Comparison of ENCODE assay signal across 14 cellular contexts in genomic region chr13:114059946-114060860, GRCh38.
A peak's percentile ranks its signal among the peaks of the same experiment; 100 is the strongest.
DNase-seq lines count a peak whose midpoint lies in the region; ATAC-seq, FAIRE-seq and TF ChIP-seq lines count a peak whose summit lies in the region.
"Had no signal": no experiment of that assay in that cellular context is flagged by ENCODE, and none has a peak within 500 bp of the region (broad histone marks: within the 10 kb centered on the region; RNA-seq: fewer than 3 reads in every experiment).

No MANE protein-coding gene starts in this region.

- no peaks in the 10 kb centered on the region for H3K9me3 Mint-ChIP-seq in activated naive CD4-positive, alpha-beta T cell treated with anti-CD3 and anti-CD28 coated beads, Interleukin-2, amount 50 U/mL, for 24 hours
- H3K9me3 Mint-ChIP-seq in natural killer cell: no peaks in the 10 kb centered on the region
- H3K9me3 Mint-ChIP-seq in type B pancreatic cell: no peaks in the 10 kb centered on the region
- H3K9me3 Mint-ChIP-seq: activated CD4-positive, alpha-beta T cell treated with anti-CD3 and anti-CD28 coated beads, Interleukin-2, amount 10 ng/mL, durations not matched to agents 7 days and 5 days; mesothelial cell of epicardium had no signal

- no peak overlapping the region for H3K9ac ChIP-seq in GM12878 (ENCODE audit: control insufficient read depth, insufficient read depth, low read length)

- no peak overlapping the region for H3K4me2 ChIP-seq in GM12878 (ENCODE audit: control insufficient read depth, insufficient read depth)

- H3K9me3 ChIP-seq in GM12878 (replicated peaks; ENCODE audit: control insufficient read depth, insufficient read depth, low read length) (no peaks in the 10 kb centered on the region), small intestine (ENCODE audit: control insufficient read depth, low read depth) (no peaks in the 10 kb centered on the region)
- H3K9me3 ChIP-seq: upper lobe of right lung had no signal

- SMC1A ChIA-PET in GM12878 (lab: Charles Lee; ENCODE audit: uncharacterized antibody, unreplicated experiment): no interaction called here

- H3K4me3 ChIP-seq in GM12878 (no peak overlapping the region), small intestine (ENCODE audit: low read depth in 1 of 2, low read length in 2 of 2) (no peak overlapping the region)
- H3K4me3 ChIP-seq: upper lobe of right lung had no signal

- peaks cover 30% of the 10 kb centered on the region for H3K4me1 ChIP-seq in GM12878 (ENCODE audit: control insufficient read depth, insufficient read depth, low read length)
- H3K4me1 ChIP-seq in small intestine (ENCODE audit: control insufficient read depth in 2 of 2, insufficient read depth in 1 of 2, low read depth in 1 of 2, low read length in 1 of 2): peaks cover 0 to 2% of the 10 kb centered on the region in 2 donors

- RAD21 ChIA-PET in GM12878 (lab: Charles Lee; ENCODE audit: unreplicated experiment): no interaction called here

- no peaks in the 10 kb centered on the region for H3K27me3 ChIP-seq in GM12878 (replicated peaks in 1 of 2; ENCODE audit: control insufficient read depth in 2 of 2, insufficient read depth in 2 of 2, low read length in 1 of 2)
- H3K27me3 ChIP-seq in small intestine (ENCODE audit: control insufficient read depth in 2 of 2, insufficient read depth in 2 of 2, low read length in 2 of 2): no peaks in the 10 kb centered on the region
- H3K27me3 ChIP-seq: upper lobe of right lung had no signal

- in situ Hi-C loops in GM12878 (cut with MboI): no loop called here

- peaks cover 11% of the 10 kb centered on the region for H3K79me2 ChIP-seq in GM12878 (ENCODE audit: control insufficient read depth, insufficient read depth, low read length)

- no peak for ATAC-seq in GM12878
- ATAC-seq in natural killer cell: no peak
- ATAC-seq: upper lobe of right lung had no signal

- WGBS in GM12878 (ENCODE audit: insufficient coverage, insufficient replicate concordance, low lambda C conversion rate, missing lambda C conversion rate): 93% methylated on average over 43 of the region's 53 CpGs
- 86 to 88% (median 86%) methylated on average over 43 to 53 of the region's 53 CpGs for WGBS in small intestine, 3 donors

- H3K36me3 ChIP-seq in GM12878 (ENCODE audit: control insufficient read depth in 2 of 2, insufficient read depth in 2 of 2, low read length in 1 of 2) (peaks cover 7 to 18% of the 10 kb centered on the region in 2 experiments), small intestine (ENCODE audit: control insufficient read depth in 2 of 2, insufficient read depth in 2 of 2, low read length in 2 of 2) (no peaks in the 10 kb centered on the region)

- POLR2A ChIA-PET in GM12878 (lab: Charles Lee): no interaction called here

- CTCF ChIA-PET in GM12878 (lab: Yijun Ruan, JAX): no interaction called here

- H3K27me3 Mint-ChIP-seq in activated naive CD4-positive, alpha-beta T cell treated with anti-CD3 and anti-CD28 coated beads, Interleukin-2, amount 50 U/mL, for 24 hours: no peaks in the 10 kb centered on the region
- H3K27me3 Mint-ChIP-seq in natural killer cell (ENCODE audit: low read depth in 2 of 2) (no peaks in the 10 kb centered on the region), type B pancreatic cell (no peaks in the 10 kb centered on the region)
- H3K27me3 Mint-ChIP-seq: activated CD4-positive, alpha-beta T cell treated with anti-CD3 and anti-CD28 coated beads, Interleukin-2, amount 10 ng/mL, durations not matched to agents 7 days and 5 days had no signal

- TF ChIP-seq POLR2A in GM12878 (IDR thresholded peaks at IDR 0.05; ENCODE audit: low read depth, low read length): no peak

- H3K27ac Mint-ChIP-seq in activated naive CD4-positive, alpha-beta T cell treated with anti-CD3 and anti-CD28 coated beads, Interleukin-2, amount 50 U/mL, for 24 hours: peak overlapping the region; percentile 55
- H3K27ac Mint-ChIP-seq in natural killer cell: peak overlapping the region; percentile 72 to 87
- H3K27ac Mint-ChIP-seq in type B pancreatic cell: peak overlapping the region; percentile 23
- H3K27ac Mint-ChIP-seq: activated CD4-positive, alpha-beta T cell treated with anti-CD3 and anti-CD28 coated beads, Interleukin-2, amount 10 ng/mL, durations not matched to agents 7 days and 5 days; mesothelial cell of epicardium had no signal

- H3K4me3 Mint-ChIP-seq in activated naive CD4-positive, alpha-beta T cell treated with anti-CD3 and anti-CD28 coated beads, Interleukin-2, amount 50 U/mL, for 24 hours: no peak overlapping the region
- H3K4me3 Mint-ChIP-seq in natural killer cell (peak overlapping the region; percentile 59), type B pancreatic cell (no peak overlapping the region)
- H3K4me3 Mint-ChIP-seq: activated CD4-positive, alpha-beta T cell treated with anti-CD3 and anti-CD28 coated beads, Interleukin-2, amount 10 ng/mL, durations not matched to agents 7 days and 5 days; mesothelial cell of epicardium had no signal

- H2AFZ ChIP-seq in GM12878 (ENCODE audit: control insufficient read depth, low read depth, low read length): no peak overlapping the region

- H3K36me3 Mint-ChIP-seq in activated naive CD4-positive, alpha-beta T cell treated with anti-CD3 and anti-CD28 coated beads, Interleukin-2, amount 50 U/mL, for 24 hours: peaks cover 4% of the 10 kb centered on the region
- no peaks in the 10 kb centered on the region for H3K36me3 Mint-ChIP-seq in natural killer cell
- no peaks in the 10 kb centered on the region for H3K36me3 Mint-ChIP-seq in type B pancreatic cell
- H3K36me3 Mint-ChIP-seq: mesothelial cell of epicardium had no signal

- peaks cover 60% of the 10 kb centered on the region for H3K4me1 Mint-ChIP-seq in activated naive CD4-positive, alpha-beta T cell treated with anti-CD3 and anti-CD28 coated beads, Interleukin-2, amount 50 U/mL, for 24 hours
- peaks cover 66 to 83% of the 10 kb centered on the region in 2 donors for H3K4me1 Mint-ChIP-seq in natural killer cell
- H3K4me1 Mint-ChIP-seq in type B pancreatic cell (ENCODE audit: unreplicated experiment): peaks cover 18% of the 10 kb centered on the region

- intact Hi-C loops in GM12878 (cut with micrococcal nuclease; ENCODE audit: unreplicated experiment): no loop called here
- intact Hi-C loops in natural killer cell (cut with micrococcal nuclease): no loop called here

- no peaks in the 10 kb centered on the region for H4K20me1 ChIP-seq in GM12878 (ENCODE audit: control insufficient read depth, insufficient read depth)

- no TSS peak for BruUV-seq in GM12878 (replicated peaks; lab: Mats Ljungman, UMichigan)

- FAIRE-seq in GM12878 (lab: Jason Lieb, UNC) (no peak), small intestine (lab: Jason Lieb, UNC) (no peak)

- H3K27ac ChIP-seq in GM12878 (ENCODE audit: control insufficient read depth, insufficient read depth) (no peak overlapping the region), small intestine (ENCODE audit: low read depth in 1 of 2, low read length in 1 of 2) (peak overlapping the region in 1 of 2 donors; percentile 5)
- H3K27ac ChIP-seq: upper lobe of right lung had no signal

- TF ChIP-seq CTCF in GM12878 (IDR thresholded peaks at IDR 0.05 in 2 of 3, conservative IDR thresholded peaks at IDR 0.05 in 1 of 3; ENCODE audit: control insufficient read depth in 2 of 3, extremely low read depth in 1 of 3, insufficient read depth in 1 of 3, low read depth in 3 of 3, low read length in 3 of 3) (no peak), natural killer cell (IDR thresholded peaks at IDR 0.05) (no peak), type B pancreatic cell (conservative IDR thresholded peaks at IDR 0.05) (no peak)

- no peak for DNase-seq in activated naive CD4-positive, alpha-beta T cell treated with anti-CD3 and anti-CD28 coated beads, Interleukin-2, amount 50 U/mL, for 16 hours
- DNase-seq in GM12878 (ENCODE audit: low read depth, low spot score) (no peak), natural killer cell (no peak), type B pancreatic cell (ENCODE audit: extremely low spot score, unreplicated experiment) (no peak), DMS153 (lab: John Stamatoyannopoulos, UW) (no peak), small intestine (no peak), NCI-H748 (lab: John Stamatoyannopoulos, UW; ENCODE audit: unreplicated experiment) (no peak)
- DNase-seq: activated CD4-positive, alpha-beta T cell treated with anti-CD3 and anti-CD28 coated beads, Interleukin-2, amount 10 ng/mL, durations not matched to agents 7 days and 5 days; activated effector memory CD4-positive, alpha-beta T cell treated with anti-CD3 and anti-CD28 coated beads, Interleukin-2, amount 50 U/mL, for 16 hours; DND-41; MV-4-11; upper lobe of right lung had no signal

- no peak for TF ChIP-seq RAD21 in GM12878 (IDR thresholded peaks at IDR 0.05; ENCODE audit: insufficient read depth, low read depth, low read length)

- TF ChIP-seq EP300 in GM12878 (IDR thresholded peaks at IDR 0.05; ENCODE audit: borderline replicate concordance in 1 of 2, control insufficient read depth in 1 of 2, low read depth in 2 of 2, low read length in 2 of 2): no peak

TF ChIP-seq in GM12878, 131 proteins besides CTCF, POLR2A, EP300 and RAD21:
- TF ChIP-seq POLR2AphosphoS2 (IDR thresholded peaks at IDR 0.05; ENCODE audit: low read depth, low read length) (no peak), USF1 (IDR thresholded peaks at IDR 0.05; ENCODE audit: borderline replicate concordance, extremely low read length, insufficient read depth, low read depth, low read length) (peak; percentile 39)

Comparison
In these comparisons a context has a peak if more than half of its experiments do, and no peak if none do; other contexts are left out.
1. H3K27ac Mint-ChIP-seq: peak in every context shown above with its lines; median percentile 80 in natural killer cell; 55 in activated naive CD4-positive, alpha-beta T cell treated with anti-CD3 and anti-CD28 coated beads, Interleukin-2, amount 50 U/mL, for 24 hours; 23 in type B pancreatic cell.